Comparison of ENCODE assay signal across 21 cellular contexts in genomic region chr1:69497847-69498246, GRCh38.
"Had no signal": no experiment of that assay in that cellular context is flagged by ENCODE, and none has a peak within 500 bp of the region (broad histone marks: within the 10 kb centered on the region; RNA-seq: fewer than 3 reads in every experiment).

No MANE protein-coding gene starts in this region.

- H3K4me3 Mint-ChIP-seq: memory B cell; naive B cell; nephron; stimulated activated naive B cell treated with anti-CD40 and anti-IgM and Interleukin-4, amounts not matched to agents 10 μg/mL and 1 μg/mL and 100 μg/mL, for 72 hours; stimulated activated naive CD8-positive, alpha-beta T cell treated with anti-CD3 and anti-CD28 coated beads, Interleukin-15, amount 100 ng/mL, for 72 hours had no signal

- H3K36me3 Mint-ChIP-seq: memory B cell; naive B cell; stimulated activated naive B cell treated with anti-CD40 and anti-IgM and Interleukin-4, amounts not matched to agents 10 μg/mL and 1 μg/mL and 100 μg/mL, for 72 hours had no signal

- H3K27me3 Mint-ChIP-seq: memory B cell; naive B cell; stimulated activated naive B cell treated with anti-CD40 and anti-IgM and Interleukin-4, amounts not matched to agents 10 μg/mL and 1 μg/mL and 100 μg/mL, for 72 hours; stimulated activated naive CD8-positive, alpha-beta T cell treated with anti-CD3 and anti-CD28 coated beads, Interleukin-15, amount 100 ng/mL, for 72 hours had no signal

- ATAC-seq: foreskin keratinocyte; left cardiac atrium; lower lobe of right lung; psoas muscle; sciatic nerve; stimulated activated naive B cell treated with anti-CD40 and anti-IgM and Interleukin-4, amounts not matched to agents 10 μg/mL and 1 μg/mL and 100 μg/mL, for 72 hours; stimulated activated naive CD8-positive, alpha-beta T cell treated with anti-CD3 and anti-CD28 coated beads, Interleukin-15, amount 100 ng/mL, for 72 hours had no signal

- H3K4me1 ChIP-seq: left ventricle myocardium inferior, lower lobe of right lung, psoas muscle, spleen, testis, tibial nerve had no signal

- H3K4me1 Mint-ChIP-seq: memory B cell; naive B cell; stimulated activated naive B cell treated with anti-CD40 and anti-IgM and Interleukin-4, amounts not matched to agents 10 μg/mL and 1 μg/mL and 100 μg/mL, for 72 hours; stimulated activated naive CD8-positive, alpha-beta T cell treated with anti-CD3 and anti-CD28 coated beads, Interleukin-15, amount 100 ng/mL, for 72 hours had no signal

- H3K27ac ChIP-seq: foreskin keratinocyte, hepatocyte, left ventricle myocardium inferior, lower lobe of right lung, psoas muscle, spleen, tibial nerve had no signal

- H3K9me3 ChIP-seq: left ventricle myocardium inferior, lower lobe of right lung, psoas muscle, spleen, testis, tibial nerve had no signal

- H3K79me2 ChIP-seq: hepatocyte had no signal

- H3K36me3 ChIP-seq: left ventricle myocardium inferior, lower lobe of right lung, spleen, tibial nerve had no signal

- H2AFZ ChIP-seq: hepatocyte had no signal

- DNase-seq: effector memory CD4-positive, alpha-beta T cell; foreskin keratinocyte; kidney; left cardiac atrium; left ventricle myocardium inferior; lower lobe of right lung; naive B cell; psoas muscle; retina; spleen; stimulated activated CD4-positive, alpha-beta T cell treated with anti-CD3 and anti-CD28 coated beads, Interleukin-15, amount 100 ng/mL, for 24 hours; stimulated activated CD4-positive, alpha-beta T cell treated with anti-CD3 and anti-CD28 coated beads, Interleukin-1b, Interleukin-23, amount 100 ng/mL, for 48 hours; stimulated activated CD4-positive, alpha-beta T cell treated with anti-CD3 and anti-CD28 coated beads, Interleukin-4, amount 100 ng/mL, for 4 hours; stimulated activated naive B cell treated with anti-CD40 and anti-IgM and Interleukin-4, amounts not matched to agents 10 μg/mL and 1 μg/mL and 100 μg/mL, for 72 hours; stimulated activated naive CD8-positive, alpha-beta T cell treated with anti-CD3 and anti-CD28 coated beads, Interleukin-15, amount 100 ng/mL, for 72 hours; testis had no signal

- FAIRE-seq: kidney had no signal

- H3K4me3 ChIP-seq: hepatocyte, left ventricle myocardium inferior, lower lobe of right lung, psoas muscle, spleen, testis, tibial nerve had no signal

- H3K9me3 Mint-ChIP-seq: memory B cell; nephron; stimulated activated naive B cell treated with anti-CD40 and anti-IgM and Interleukin-4, amounts not matched to agents 10 μg/mL and 1 μg/mL and 100 μg/mL, for 72 hours had no signal

- H3K27me3 ChIP-seq: foreskin keratinocyte, hepatocyte, spleen, testis, tibial nerve had no signal

- H3K4me2 ChIP-seq: hepatocyte had no signal

- H3K27ac Mint-ChIP-seq: memory B cell; naive B cell; nephron; stimulated activated naive B cell treated with anti-CD40 and anti-IgM and Interleukin-4, amounts not matched to agents 10 μg/mL and 1 μg/mL and 100 μg/mL, for 72 hours; stimulated activated naive CD8-positive, alpha-beta T cell treated with anti-CD3 and anti-CD28 coated beads, Interleukin-15, amount 100 ng/mL, for 72 hours had no signal
